8 cellular contexts compared by ENCODE assay signal in the genomic region with DNA sequence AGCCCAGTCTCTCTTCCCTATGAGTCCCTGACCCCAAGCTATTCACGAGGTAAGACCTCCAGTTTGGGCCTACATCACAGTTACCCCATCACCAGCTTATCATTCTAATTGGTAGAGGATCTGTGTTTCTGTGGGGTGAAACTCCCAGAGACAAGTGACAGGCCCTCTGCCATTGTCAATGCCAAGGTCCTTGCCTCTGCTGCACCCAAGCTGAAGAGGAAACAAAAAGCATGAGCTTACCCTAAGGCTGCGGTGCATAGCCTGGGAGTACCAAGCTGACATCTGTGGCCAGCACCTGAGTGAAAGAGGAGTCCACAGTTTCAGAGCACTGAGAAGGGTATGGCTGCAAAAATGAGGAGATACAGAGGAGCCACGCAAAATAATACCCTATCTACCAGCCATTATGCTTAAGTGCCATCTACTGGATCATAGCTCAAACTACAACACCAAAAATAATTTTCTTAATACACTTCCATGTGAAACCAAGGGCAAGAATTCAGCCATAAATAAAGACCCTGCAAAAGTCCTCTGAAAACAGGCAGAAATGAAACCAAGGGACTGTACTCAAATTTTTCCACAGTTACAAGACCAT.
DNase-seq lines count a peak whose midpoint lies in the region; ATAC-seq, FAIRE-seq and TF ChIP-seq lines count a peak whose summit lies in the region.

No MANE protein-coding gene starts in this region.

- no peak for TF ChIP-seq EP300 in transverse colon (IDR thresholded peaks at IDR 0.05; ENCODE audit: low read depth)

- H3K9me3 ChIP-seq in adrenal gland (replicated peaks in 1 of 3) (no peaks in the 10 kb centered on the region), pancreas (no peaks in the 10 kb centered on the region), testis (no peaks in the 10 kb centered on the region), transverse colon (no peaks in the 10 kb centered on the region)

- WGBS in adrenal gland, 4 donors = 43 to 56% (median 44%) methylated on average over 3 of the region's 3 CpGs
- 36 to 47% methylated on average over 3 of the region's 3 CpGs for WGBS in pancreas, 2 donors
- 52 to 58% methylated on average over 3 of the region's 3 CpGs for WGBS in testis, 2 donors
- WGBS in transverse colon (ENCODE audit: low coverage in 1 of 2), 2 donors = 27% methylated on average over 3 of the region's 3 CpGs; no CpG with 5 or more reads in 1 of the 2 donors

- peaks cover 9% of the 10 kb centered on the region for H3K9me3 Mint-ChIP-seq in activated CD8-positive, alpha-beta T cell treated with anti-CD3 and anti-CD28 coated beads, Interleukin-2, amount 10 ng/mL, durations not matched to agents 7 days and 5 days (ENCODE audit: insufficient read depth)

- CTCF ChIA-PET in activated CD8-positive, alpha-beta T cell treated with anti-CD3 and anti-CD28 coated beads, Interleukin-2, amount 10 ng/mL, durations not matched to agents 7 days and 5 days (lab: Charles Lee) = interaction anchor here (0.9 to 1.0 kb wide), 2 partner anchors 9 to 1483 kb away, joined by 3 read pairs; no protein-coding TSS in a partner anchor

- TF ChIP-seq POLR2A in adrenal gland (IDR thresholded peaks at IDR 0.05) (no peak), testis (IDR thresholded peaks at IDR 0.05) (no peak), transverse colon (IDR thresholded peaks at IDR 0.05) (no peak)

- peak; percentile 5 to 48 (median 35) for TF ChIP-seq CTCF in adrenal gland (IDR thresholded peaks at IDR 0.05)
- peak in 3 of 4 donors; percentile 43 to 49 (median 49) for TF ChIP-seq CTCF in pancreas (IDR thresholded peaks at IDR 0.05)
- TF ChIP-seq CTCF in testis (IDR thresholded peaks at IDR 0.05) = peak in 1 of 3 experiments; percentile 29
- peak in 1 of 5 experiments; percentile 11 for TF ChIP-seq CTCF in transverse colon (IDR thresholded peaks at IDR 0.05)

- no peaks in the 10 kb centered on the region for H3K4me1 ChIP-seq in adrenal gland (replicated peaks in 1 of 2)
- H3K4me1 ChIP-seq in pancreas = no peaks in the 10 kb centered on the region
- H3K4me1 ChIP-seq in testis = no peaks in the 10 kb centered on the region
- H3K4me1 ChIP-seq in transverse colon = no peaks in the 10 kb centered on the region

- ATAC-seq in GM19328 (IDR thresholded peaks at IDR 0.05; ENCODE audit: unreplicated experiment) = peak; percentile 60
- ATAC-seq in pancreas = peak; percentile 66 to 92 (median 86)
- no peak for ATAC-seq in activated CD8-positive, alpha-beta T cell treated with anti-CD3 and anti-CD28 coated beads, Interleukin-2, amount 10 ng/mL, durations not matched to agents 7 days and 5 days

- POLR2A ChIA-PET in activated CD8-positive, alpha-beta T cell treated with anti-CD3 and anti-CD28 coated beads, Interleukin-2, amount 10 ng/mL, durations not matched to agents 7 days and 5 days (lab: Charles Lee) = no interaction called here

- H3K27me3 ChIP-seq in adrenal gland (no peaks in the 10 kb centered on the region), pancreas (no peaks in the 10 kb centered on the region), testis (no peaks in the 10 kb centered on the region), transverse colon (no peaks in the 10 kb centered on the region)

- H3K4me1 Mint-ChIP-seq in activated CD8-positive, alpha-beta T cell treated with anti-CD3 and anti-CD28 coated beads, Interleukin-2, amount 10 ng/mL, durations not matched to agents 7 days and 5 days (ENCODE audit: low read depth) = no peaks in the 10 kb centered on the region

- no peaks in the 10 kb centered on the region for H3K36me3 ChIP-seq in adrenal gland (replicated peaks in 1 of 2)
- no peaks in the 10 kb centered on the region for H3K36me3 ChIP-seq in pancreas
- no peaks in the 10 kb centered on the region for H3K36me3 ChIP-seq in testis (ENCODE audit: low read depth, missing control alignments)
- no peaks in the 10 kb centered on the region for H3K36me3 ChIP-seq in transverse colon

- H3K27ac Mint-ChIP-seq in activated CD8-positive, alpha-beta T cell treated with anti-CD3 and anti-CD28 coated beads, Interleukin-2, amount 10 ng/mL, durations not matched to agents 7 days and 5 days = no peak overlapping the region

- no peak for FAIRE-seq in pancreas (lab: Jason Lieb, UNC)

- H3K36me3 Mint-ChIP-seq in activated CD8-positive, alpha-beta T cell treated with anti-CD3 and anti-CD28 coated beads, Interleukin-2, amount 10 ng/mL, durations not matched to agents 7 days and 5 days (ENCODE audit: low read depth) = no peaks in the 10 kb centered on the region

- no peaks in the 10 kb centered on the region for H3K27me3 Mint-ChIP-seq in activated CD8-positive, alpha-beta T cell treated with anti-CD3 and anti-CD28 coated beads, Interleukin-2, amount 10 ng/mL, durations not matched to agents 7 days and 5 days (ENCODE audit: low read depth)

- in situ Hi-C loops in transverse colon (cut with MboI; ENCODE audit: low pct_ligation_motif_present in 1 of 4, low pct_unique_long_range_greater_than_20kb in 1 of 4, low sequenced_read_pairs in 3 of 4) = loop anchor here in 1 of 4 donors (25.0 kb wide), 1 partner anchor 1493 kb away; no protein-coding TSS in a partner anchor

- intact Hi-C loops in adrenal gland (cut with DNase I) = no loop called here
- intact Hi-C loops in pancreas (cut with DNase I) = loop anchor here in 1 of 3 donors (10.0 kb wide), 1 partner anchor 196 kb away; no protein-coding TSS in a partner anchor
- intact Hi-C loops in testis (cut with DNase I; ENCODE audit: low total_unique reads) = no loop called here
- intact Hi-C loops in transverse colon (cut with DNase I; ENCODE audit: low total_unique reads) = no loop called here

- DNase-seq in MV-4-11 (lab: John Stamatoyannopoulos, UW) (peak; percentile 32), adrenal gland (no peak), pancreas (no peak), activated T-cell treated with anti-CD3 and anti-CD28 coated beads for 4 hours (no peak), testis (no peak), transverse colon (no peak)
- DNase-seq in activated CD8-positive, alpha-beta T cell treated with anti-CD3 and anti-CD28 coated beads, Interleukin-2, amount 10 ng/mL, durations not matched to agents 7 days and 5 days = no peak

- H3K4me3 Mint-ChIP-seq in activated CD8-positive, alpha-beta T cell treated with anti-CD3 and anti-CD28 coated beads, Interleukin-2, amount 10 ng/mL, durations not matched to agents 7 days and 5 days = no peak overlapping the region

- H3K4me3 ChIP-seq in adrenal gland = no peak overlapping the region
- H3K4me3 ChIP-seq in pancreas = no peak overlapping the region
- no peak overlapping the region for H3K4me3 ChIP-seq in testis
- no peak overlapping the region for H3K4me3 ChIP-seq in transverse colon

- no peak overlapping the region for H3K27ac ChIP-seq in adrenal gland
- no peak overlapping the region for H3K27ac ChIP-seq in pancreas
- no peak overlapping the region for H3K27ac ChIP-seq in testis
- no peak overlapping the region for H3K27ac ChIP-seq in transverse colon
